40 cellular contexts compared by ENCODE assay signal in genomic region chr11:83427943-83428342, GRCh38.
"Had no signal": no experiment of that assay in that cellular context is flagged by ENCODE, and none has a peak within 500 bp of the region (broad histone marks: within the 10 kb centered on the region; RNA-seq: fewer than 3 reads in every experiment).

No MANE protein-coding gene starts in this region.

- H3K4me3 ChIP-seq: adrenal gland, ascending aorta, breast epithelium, cardiac muscle cell had no signal

- H3K27me3 Mint-ChIP-seq: activated naive CD4-positive, alpha-beta T cell treated with anti-CD3 and anti-CD28 coated beads, Interleukin-2, amount 10 ng/mL, durations not matched to agents 7 days and 5 days; activated naive CD4-positive, alpha-beta T cell treated with anti-CD3 and anti-CD28 coated beads, Interleukin-2, amount 50 U/mL, for 24 hours; activated naive CD8-positive, alpha-beta T cell; activated naive CD8-positive, alpha-beta T cell treated with anti-CD3 and anti-CD28 coated beads for 36 hours; activated naive CD8-positive, alpha-beta T cell treated with anti-CD3 and anti-CD28 coated beads, Interleukin-2, amount 10 ng/mL, durations not matched to agents 7 days and 5 days; activated naive CD8-positive, alpha-beta T cell treated with anti-CD3 and anti-CD28 coated beads, Interleukin-2, amount 50 U/mL, for 24 hours; activated T-cell treated with anti-CD3 and anti-CD28 coated beads, Interleukin-2, amount 50 U/mL, for 24 hours; central memory CD8-positive, alpha-beta T cell had no signal

- H3K4me1 ChIP-seq: adrenal gland, ascending aorta, breast epithelium had no signal

- H3K36me3 Mint-ChIP-seq: activated naive CD4-positive, alpha-beta T cell treated with anti-CD3 and anti-CD28 coated beads, Interleukin-2, amount 10 ng/mL, durations not matched to agents 7 days and 5 days; activated naive CD4-positive, alpha-beta T cell treated with anti-CD3 and anti-CD28 coated beads, Interleukin-2, amount 50 U/mL, for 72 hours; activated naive CD8-positive, alpha-beta T cell treated with anti-CD3 and anti-CD28 coated beads for 36 hours; activated naive CD8-positive, alpha-beta T cell treated with anti-CD3 and anti-CD28 coated beads, Interleukin-2, amount 10 ng/mL, durations not matched to agents 7 days and 5 days; brain had no signal

- H3K27ac Mint-ChIP-seq: activated naive CD4-positive, alpha-beta T cell treated with anti-CD3 and anti-CD28 coated beads for 36 hours; activated naive CD4-positive, alpha-beta T cell treated with anti-CD3 and anti-CD28 coated beads, Interleukin-2, amount 10 ng/mL, durations not matched to agents 7 days and 5 days; activated naive CD4-positive, alpha-beta T cell treated with anti-CD3 and anti-CD28 coated beads, Interleukin-2, amount 50 U/mL, for 24 hours; activated naive CD4-positive, alpha-beta T cell treated with anti-CD3 and anti-CD28 coated beads, Interleukin-2, amount 50 U/mL, for 72 hours; activated naive CD8-positive, alpha-beta T cell; activated naive CD8-positive, alpha-beta T cell treated with anti-CD3 and anti-CD28 coated beads for 36 hours; activated naive CD8-positive, alpha-beta T cell treated with anti-CD3 and anti-CD28 coated beads, Interleukin-2, amount 10 ng/mL, durations not matched to agents 7 days and 5 days; activated naive CD8-positive, alpha-beta T cell treated with anti-CD3 and anti-CD28 coated beads, Interleukin-2, amount 50 U/mL, for 24 hours; activated T-cell treated with anti-CD3 and anti-CD28 coated beads, Interleukin-2, amount 50 U/mL, for 24 hours; activated T-cell treated with anti-CD3 and anti-CD28 coated beads, Interleukin-2, amount 50 U/mL, for 72 hours; activated T-helper 1 cell treated with anti-CD3 and anti-CD28 coated beads, Interleukin-12 subunit alpha, Interleukin-12 subunit beta, Interleukin-2, Interleukin-4 antibody, amounts not matched to agents 30 ng/mL and 10 ng/mL and 1 ng/mL, durations not matched to agents 14 hours and 24 hours and 36 hours; activated T-helper 17 cell treated with anti-CD3 and anti-CD28 coated beads, Interleukin-2, amount 50 U/mL, for 72 hours; activated T-helper 2 cell treated with anti-CD3 and anti-CD28 coated beads, Interferon-gamma antibody, Interleukin-2, Interleukin-4, amounts not matched to agents 10 μg/mL and 5 μg/mL and 100 μg/mL, durations not matched to agents 14 hours and 24 hours and 36 hours had no signal

- ATAC-seq: activated naive CD4-positive, alpha-beta T cell treated with anti-CD3 and anti-CD28 coated beads, Interleukin-2, amount 50 U/mL, for 72 hours; activated naive CD8-positive, alpha-beta T cell treated with anti-CD3 and anti-CD28 coated beads, Interleukin-2, amount 50 U/mL, for 24 hours; activated T-cell treated with anti-CD3 and anti-CD28 coated beads, Interleukin-2, amount 50 U/mL, for 4 hours; activated T-cell treated with anti-CD3 and anti-CD28 coated beads, Interleukin-2, amount 50 U/mL, for 72 hours; activated T-helper 17 cell treated with anti-CD3 and anti-CD28 coated beads, Interleukin-2, amount 50 U/mL, for 72 hours had no signal

- H3K4me1 Mint-ChIP-seq: activated naive CD4-positive, alpha-beta T cell treated with anti-CD3 and anti-CD28 coated beads, Interleukin-2, amount 10 ng/mL, durations not matched to agents 7 days and 5 days; activated naive CD4-positive, alpha-beta T cell treated with anti-CD3 and anti-CD28 coated beads, Interleukin-2, amount 50 U/mL, for 24 hours; activated naive CD8-positive, alpha-beta T cell treated with anti-CD3 and anti-CD28 coated beads for 36 hours; activated naive CD8-positive, alpha-beta T cell treated with anti-CD3 and anti-CD28 coated beads, Interleukin-2, amount 10 ng/mL, durations not matched to agents 7 days and 5 days; activated naive CD8-positive, alpha-beta T cell treated with anti-CD3 and anti-CD28 coated beads, Interleukin-2, amount 50 U/mL, for 24 hours; activated T-helper 17 cell treated with anti-CD3 and anti-CD28 coated beads, Interleukin-2, amount 50 U/mL, for 72 hours; central memory CD8-positive, alpha-beta T cell had no signal

- FAIRE-seq: astrocyte, bronchial epithelial cell had no signal

- DNase-seq: activated effector memory CD4-positive, alpha-beta T cell treated with anti-CD3 and anti-CD28 coated beads, Interleukin-2, amount 50 U/mL, for 16 hours; activated effector memory CD4-positive, alpha-beta T cell treated with Interleukin-2 at 50 U/mL for 16 hours; activated gamma-delta T cell; activated gamma-delta T cell treated with Interleukin-2 at 50 U/mL for 16 hours; activated naive CD4-positive, alpha-beta T cell; activated naive CD4-positive, alpha-beta T cell treated with anti-CD3 and anti-CD28 coated beads for 36 hours; activated naive CD4-positive, alpha-beta T cell treated with anti-CD3 and anti-CD28 coated beads, Interleukin-2, amount 10 ng/mL, durations not matched to agents 7 days and 5 days; activated naive CD4-positive, alpha-beta T cell treated with anti-CD3 and anti-CD28 coated beads, Interleukin-2, amount 50 U/mL, for 16 hours; activated naive CD4-positive, alpha-beta T cell treated with Interleukin-2 at 50 U/mL for 16 hours; activated naive CD8-positive, alpha-beta T cell treated with anti-CD3 and anti-CD28 coated beads for 36 hours; activated naive CD8-positive, alpha-beta T cell treated with anti-CD3 and anti-CD28 coated beads, Interleukin-2, amount 10 ng/mL, durations not matched to agents 7 days and 5 days; activated naive CD8-positive, alpha-beta T cell treated with anti-CD3 and anti-CD28 coated beads, Interleukin-2, amount 50 U/mL, for 24 hours; activated T-cell treated with anti-CD3 and anti-CD28 coated beads for 4 hours; activated T-cell treated with anti-CD3 and anti-CD28 coated beads, Interleukin-2, amount 50 U/mL, for 1 hour; activated T-cell treated with anti-CD3 and anti-CD28 coated beads, Interleukin-2, amount 50 U/mL, for 24 hours; activated T-cell treated with anti-CD3 and anti-CD28 coated beads, Interleukin-2, amount 50 U/mL, for 4 hours; activated T-cell treated with anti-CD3 and anti-CD28 coated beads, Interleukin-2, amount 50 U/mL, for 48 hours; activated T-cell treated with anti-CD3 and anti-CD28 coated beads, Interleukin-2, amount 50 U/mL, for 72 hours; adrenal gland; amniotic stem cell; amygdala; anterior cingulate cortex; aorta; brain microvascular endothelial cell; caudate nucleus; central memory CD4-positive, alpha-beta T cell; cerebellar nuclear complex had no signal

- H3K4me3 Mint-ChIP-seq: activated naive CD4-positive, alpha-beta T cell treated with anti-CD3 and anti-CD28 coated beads for 36 hours; activated naive CD4-positive, alpha-beta T cell treated with anti-CD3 and anti-CD28 coated beads, Interleukin-2, amount 10 ng/mL, durations not matched to agents 7 days and 5 days; activated naive CD4-positive, alpha-beta T cell treated with anti-CD3 and anti-CD28 coated beads, Interleukin-2, amount 50 U/mL, for 24 hours; activated naive CD8-positive, alpha-beta T cell; activated naive CD8-positive, alpha-beta T cell treated with anti-CD3 and anti-CD28 coated beads for 36 hours; activated naive CD8-positive, alpha-beta T cell treated with anti-CD3 and anti-CD28 coated beads, Interleukin-2, amount 10 ng/mL, durations not matched to agents 7 days and 5 days; activated naive CD8-positive, alpha-beta T cell treated with anti-CD3 and anti-CD28 coated beads, Interleukin-2, amount 50 U/mL, for 24 hours; activated T-cell treated with anti-CD3 and anti-CD28 coated beads, Interleukin-2, amount 50 U/mL, for 24 hours; activated T-cell treated with anti-CD3 and anti-CD28 coated beads, Interleukin-2, amount 50 U/mL, for 4 hours; activated T-cell treated with anti-CD3 and anti-CD28 coated beads, Interleukin-2, amount 50 U/mL, for 72 hours; activated T-helper 1 cell treated with anti-CD3 and anti-CD28 coated beads, Interleukin-12 subunit alpha, Interleukin-12 subunit beta, Interleukin-2, Interleukin-4 antibody, amounts not matched to agents 30 ng/mL and 10 ng/mL and 1 ng/mL, durations not matched to agents 14 hours and 24 hours and 36 hours; activated T-helper 17 cell treated with anti-CD3 and anti-CD28 coated beads, Interleukin-2, amount 50 U/mL, for 72 hours; brain; central memory CD8-positive, alpha-beta T cell had no signal

- H3K36me3 ChIP-seq: adrenal gland, ascending aorta, brain microvascular endothelial cell, breast epithelium, cardiac muscle cell had no signal

- H3K27ac ChIP-seq: adrenal gland, ascending aorta, brain microvascular endothelial cell, cardiac muscle cell had no signal

- H3K27me3 ChIP-seq: adrenal gland, ascending aorta, brain microvascular endothelial cell, breast epithelium, cardiac muscle cell had no signal

- H3K9me3 ChIP-seq: adrenal gland, ascending aorta had no signal

- H3K9me3 Mint-ChIP-seq: activated naive CD4-positive, alpha-beta T cell treated with anti-CD3 and anti-CD28 coated beads for 36 hours; activated naive CD4-positive, alpha-beta T cell treated with anti-CD3 and anti-CD28 coated beads, Interleukin-2, amount 10 ng/mL, durations not matched to agents 7 days and 5 days; activated naive CD4-positive, alpha-beta T cell treated with anti-CD3 and anti-CD28 coated beads, Interleukin-2, amount 50 U/mL, for 72 hours; activated naive CD8-positive, alpha-beta T cell treated with anti-CD3 and anti-CD28 coated beads for 36 hours; activated naive CD8-positive, alpha-beta T cell treated with anti-CD3 and anti-CD28 coated beads, Interleukin-2, amount 10 ng/mL, durations not matched to agents 7 days and 5 days; activated naive CD8-positive, alpha-beta T cell treated with anti-CD3 and anti-CD28 coated beads, Interleukin-2, amount 50 U/mL, for 24 hours; activated T-cell treated with anti-CD3 and anti-CD28 coated beads, Interleukin-2, amount 50 U/mL, for 24 hours; brain had no signal
